Comparison of ENCODE assay signal across 8 cellular contexts in the genomic region with DNA sequence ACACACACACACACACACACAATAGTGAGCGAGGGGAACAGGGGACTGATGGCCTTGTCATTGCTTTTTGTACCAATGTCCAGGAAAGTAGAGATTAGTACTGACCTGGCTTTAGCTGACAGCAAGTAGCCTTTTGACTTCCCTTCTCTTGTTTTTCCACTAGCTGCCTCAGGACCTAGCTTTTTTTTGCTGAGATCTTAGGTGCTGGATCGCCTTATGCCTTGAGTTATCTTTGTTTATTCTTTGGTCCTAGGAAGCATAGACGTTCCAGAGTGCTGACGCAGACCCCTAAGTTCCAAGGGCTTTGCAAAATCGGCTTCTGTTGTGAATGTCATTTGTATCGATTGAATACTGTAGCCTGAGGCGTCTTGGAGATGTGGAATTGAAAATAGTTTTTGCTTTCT. TPM values are rescaled to one million over a fixed set of nuclear protein-coding genes. Genes with fewer than 3 reads are reported as not detected.
DNase-seq lines count a peak whose midpoint lies in the region; ATAC-seq and TF ChIP-seq lines count a peak whose summit lies in the region.

Gene UTS2B (minus strand): TSS at position 218 of the 404 bp plus-strand sequence. CDS start 48,337 bp downstream, outside the sequence.

- peaks cover 74% of the 10 kb centered on the region for H3K4me1 Mint-ChIP-seq in HFFc6 (ENCODE audit: low read depth)
- peaks cover 7% of the 10 kb centered on the region for H3K4me1 Mint-ChIP-seq in activated naive CD8-positive, alpha-beta T cell (ENCODE audit: low read depth)

- H3K36me3 ChIP-seq in left ventricle myocardium inferior (no peaks in the 10 kb centered on the region), psoas muscle (ENCODE audit: insufficient read depth in 1 of 2, low read depth in 1 of 2) (no peaks in the 10 kb centered on the region)

- peaks cover 70% of the 10 kb centered on the region for H3K4me1 ChIP-seq in left ventricle myocardium inferior
- peaks cover 38% of the 10 kb centered on the region for H3K4me1 ChIP-seq in psoas muscle

- H3K27ac Mint-ChIP-seq in HFFc6 = peak within 1 kb of the TSS; percentile 97
- no peak within 1 kb of the TSS for H3K27ac Mint-ChIP-seq in activated naive CD8-positive, alpha-beta T cell

- H3K27me3 Mint-ChIP-seq in HFFc6 (ENCODE audit: insufficient read depth) = peaks cover 2% of the 10 kb centered on the region; the same call in 1 of the 2 replicates
- H3K27me3 Mint-ChIP-seq in activated naive CD8-positive, alpha-beta T cell = peaks cover 28% of the 10 kb centered on the region

- peaks cover 35% of the 10 kb centered on the region for H3K36me3 Mint-ChIP-seq in HFFc6 (ENCODE audit: low read depth)
- H3K36me3 Mint-ChIP-seq in activated naive CD8-positive, alpha-beta T cell = peaks cover 3% of the 10 kb centered on the region

- no peak for TF ChIP-seq CTCF in AG09309 (IDR thresholded peaks at IDR 0.05; ENCODE audit: control insufficient read depth, insufficient read depth, low read depth, low read length, missing control alignments)
- no peak for TF ChIP-seq CTCF in HFFc6 (IDR thresholded peaks at IDR 0.05)
- no peak for TF ChIP-seq CTCF in left ventricle myocardium inferior (IDR thresholded peaks at IDR 0.05; ENCODE audit: borderline replicate concordance)
- no peak for TF ChIP-seq CTCF in psoas muscle (IDR thresholded peaks at IDR 0.05)

- H3K4me3 ChIP-seq in AG09309 (ENCODE audit: control insufficient read depth, low read depth, low read length) (peak within 1 kb of the TSS; percentile 76), left ventricle myocardium inferior (peak within 1 kb of the TSS; percentile 94), psoas muscle (peak within 1 kb of the TSS; percentile 94)

- WGBS in psoas muscle, 3 donors = 3% methylated on average over 7 of the region's 7 CpGs

- no peaks in the 10 kb centered on the region for H3K27me3 ChIP-seq in left ventricle myocardium inferior (ENCODE audit: low read depth)
- no peaks in the 10 kb centered on the region for H3K27me3 ChIP-seq in psoas muscle (ENCODE audit: insufficient read depth in 3 of 3, low read length in 2 of 3)

- H3K9me3 ChIP-seq in left ventricle myocardium inferior (replicated peaks) (no peaks in the 10 kb centered on the region), psoas muscle (no peaks in the 10 kb centered on the region)

- H3K9me3 Mint-ChIP-seq in HFFc6 = no peaks in the 10 kb centered on the region
- no peaks in the 10 kb centered on the region for H3K9me3 Mint-ChIP-seq in activated naive CD8-positive, alpha-beta T cell (ENCODE audit: low read depth)

- intact Hi-C loops in left ventricle myocardium inferior (cut with micrococcal nuclease) (loop anchor here (10.0 kb wide), 1 partner anchor 64 kb away; no protein-coding TSS in a partner anchor), psoas muscle (cut with DNase I) (loop anchor here in 1 of 2 donors (5.0 kb wide), 1 partner anchor 37 kb away; no protein-coding TSS in a partner anchor)

- ATAC-seq in psoas muscle = peak in 3 of 4 donors; percentile 1 to 14 (median 4)
- ATAC-seq in HG02678 (IDR thresholded peaks at IDR 0.05; ENCODE audit: unreplicated experiment) = no peak

- DNase-seq in AG09309 (ENCODE audit: low read depth) (peak; percentile 35), HFFc6 (peak; percentile 51), left ventricle myocardium inferior (no peak), psoas muscle (no peak), hippocampal formation (lab: John Stamatoyannopoulos, UW) (no peak)
- no peak for DNase-seq in activated CD8-positive, alpha-beta memory T cell treated with anti-CD3 and anti-CD28 coated beads, Interleukin-2, amount 50 U/mL, for 4 hours

- H3K4me3 Mint-ChIP-seq in HFFc6 = peak within 1 kb of the TSS; percentile 99
- peak within 1 kb of the TSS; percentile 62 for H3K4me3 Mint-ChIP-seq in activated naive CD8-positive, alpha-beta T cell

- H3K27ac ChIP-seq in left ventricle myocardium inferior (replicated peaks) (peak within 1 kb of the TSS; percentile 96), psoas muscle (peak within 1 kb of the TSS; percentile 94)

RNA-seq across cellular contexts. Expression of gene UTS2B, which starts in this region (rescaled TPM):
- total RNA-seq in HFFc6 (2021; fragmentation: NEBNext Ultra II Directional; extraction: Animal tissue kit (Norgen Biotek cat#: 25700)) = 1 to 10 TPM in 3 of 6 experiments, under 1 TPM in 3; 0.73 to 1.8 (median 1.0) TPM
- 0.47 TPM for total RNA-seq in left ventricle myocardium inferior
- under 1 TPM in 1 of 4 donors, not detected in 3; 0.22 TPM for total RNA-seq in psoas muscle
- polyA plus RNA-seq in psoas muscle = under 1 TPM; 0.03 to 0.06 (median 0.05) TPM

Comparison
In these comparisons a context has a peak if more than half of its experiments do, and no peak if none do; other contexts are left out.
1. Peak in ATAC-seq, H3K4me3 ChIP-seq and H3K27ac ChIP-seq in psoas muscle; RNA of the gene not detected or under 1 TPM.
2. DNase-seq: peak in AG09309 (single experiment) and HFFc6 (single experiment); none in left ventricle myocardium inferior (single experiment), psoas muscle (0 of 2), hippocampal formation (0 of 2) and activated CD8-positive, alpha-beta memory T cell treated with anti-CD3 and anti-CD28 coated beads, Interleukin-2, amount 50 U/mL, for 4 hours (single experiment).
3. Peak in every context shown above with its lines, with median percentiles within 50 percentile points of each other: H3K4me3 ChIP-seq.